Comparison of ENCODE assay signal across 1 cellular context in the genomic region with DNA sequence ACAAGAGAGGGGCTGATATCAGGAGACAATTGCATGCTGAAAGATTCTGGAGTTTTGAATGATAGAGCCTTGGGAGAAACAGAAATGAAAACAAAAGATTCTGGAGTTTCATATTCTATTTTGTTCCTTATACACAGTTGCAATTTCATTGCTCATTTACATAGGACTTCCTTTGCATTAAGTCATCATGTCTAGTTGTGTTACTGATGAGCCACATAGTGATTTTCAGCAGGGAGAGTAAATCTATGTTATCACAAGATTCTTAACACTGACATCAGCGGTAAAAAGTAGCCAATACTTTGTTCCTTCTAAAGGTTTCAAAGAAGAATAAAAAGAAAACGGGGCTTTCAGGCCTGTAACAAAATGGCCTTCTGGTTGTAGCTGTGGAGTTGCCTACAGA.
A peak's percentile ranks its signal among the peaks of the same experiment; 100 is the strongest.
TF ChIP-seq lines count a peak whose summit lies in the region.

No MANE protein-coding gene starts in this region.

TF ChIP-seq in K562, 482 proteins besides CTCF, POLR2A, EP300 and RAD21 (continued from another document):
- TF ChIP-seq, protein P1, sequence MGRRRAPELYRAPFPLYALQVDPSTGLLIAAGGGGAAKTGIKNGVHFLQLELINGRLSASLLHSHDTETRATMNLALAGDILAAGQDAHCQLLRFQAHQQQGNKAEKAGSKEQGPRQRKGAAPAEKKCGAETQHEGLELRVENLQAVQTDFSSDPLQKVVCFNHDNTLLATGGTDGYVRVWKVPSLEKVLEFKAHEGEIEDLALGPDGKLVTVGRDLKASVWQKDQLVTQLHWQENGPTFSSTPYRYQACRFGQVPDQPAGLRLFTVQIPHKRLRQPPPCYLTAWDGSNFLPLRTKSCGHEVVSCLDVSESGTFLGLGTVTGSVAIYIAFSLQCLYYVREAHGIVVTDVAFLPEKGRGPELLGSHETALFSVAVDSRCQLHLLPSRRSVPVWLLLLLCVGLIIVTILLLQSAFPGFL (CRISPR knock-in tag; IDR thresholded peaks at IDR 0.05): no peak
- TF ChIP-seq, protein P2, sequence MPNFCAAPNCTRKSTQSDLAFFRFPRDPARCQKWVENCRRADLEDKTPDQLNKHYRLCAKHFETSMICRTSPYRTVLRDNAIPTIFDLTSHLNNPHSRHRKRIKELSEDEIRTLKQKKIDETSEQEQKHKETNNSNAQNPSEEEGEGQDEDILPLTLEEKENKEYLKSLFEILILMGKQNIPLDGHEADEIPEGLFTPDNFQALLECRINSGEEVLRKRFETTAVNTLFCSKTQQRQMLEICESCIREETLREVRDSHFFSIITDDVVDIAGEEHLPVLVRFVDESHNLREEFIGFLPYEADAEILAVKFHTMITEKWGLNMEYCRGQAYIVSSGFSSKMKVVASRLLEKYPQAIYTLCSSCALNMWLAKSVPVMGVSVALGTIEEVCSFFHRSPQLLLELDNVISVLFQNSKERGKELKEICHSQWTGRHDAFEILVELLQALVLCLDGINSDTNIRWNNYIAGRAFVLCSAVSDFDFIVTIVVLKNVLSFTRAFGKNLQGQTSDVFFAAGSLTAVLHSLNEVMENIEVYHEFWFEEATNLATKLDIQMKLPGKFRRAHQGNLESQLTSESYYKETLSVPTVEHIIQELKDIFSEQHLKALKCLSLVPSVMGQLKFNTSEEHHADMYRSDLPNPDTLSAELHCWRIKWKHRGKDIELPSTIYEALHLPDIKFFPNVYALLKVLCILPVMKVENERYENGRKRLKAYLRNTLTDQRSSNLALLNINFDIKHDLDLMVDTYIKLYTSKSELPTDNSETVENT (CRISPR knock-in tag; IDR thresholded peaks at IDR 0.05): no peak
- no peak for TF ChIP-seq TAF7 (tag; IDR thresholded peaks at IDR 0.05)
- TF ChIP-seq KHSRP (IDR thresholded peaks at IDR 0.05): no peak
- no peak for TF ChIP-seq KLF10 (CRISPR knock-in tag; IDR thresholded peaks at IDR 0.05)
- TF ChIP-seq ZNF277 (CRISPR knock-in tag; IDR thresholded peaks at IDR 0.05; ENCODE audit: borderline replicate concordance): no peak
- no peak for TF ChIP-seq NFE2 (IDR thresholded peaks at IDR 0.05; ENCODE audit: low read depth)
- TF ChIP-seq YBX1 (IDR thresholded peaks at IDR 0.05): no peak
- no peak for TF ChIP-seq ZNF239 (CRISPR knock-in tag; IDR thresholded peaks at IDR 0.05)
- TF ChIP-seq PRMT5 (CRISPR knock-in tag; IDR thresholded peaks at IDR 0.05): no peak
- no peak for TF ChIP-seq ZC3H11A (IDR thresholded peaks at IDR 0.05; ENCODE audit: low read depth, low read length)
- TF ChIP-seq ZBED1 (IDR thresholded peaks at IDR 0.05): no peak
- TF ChIP-seq, protein P3, sequence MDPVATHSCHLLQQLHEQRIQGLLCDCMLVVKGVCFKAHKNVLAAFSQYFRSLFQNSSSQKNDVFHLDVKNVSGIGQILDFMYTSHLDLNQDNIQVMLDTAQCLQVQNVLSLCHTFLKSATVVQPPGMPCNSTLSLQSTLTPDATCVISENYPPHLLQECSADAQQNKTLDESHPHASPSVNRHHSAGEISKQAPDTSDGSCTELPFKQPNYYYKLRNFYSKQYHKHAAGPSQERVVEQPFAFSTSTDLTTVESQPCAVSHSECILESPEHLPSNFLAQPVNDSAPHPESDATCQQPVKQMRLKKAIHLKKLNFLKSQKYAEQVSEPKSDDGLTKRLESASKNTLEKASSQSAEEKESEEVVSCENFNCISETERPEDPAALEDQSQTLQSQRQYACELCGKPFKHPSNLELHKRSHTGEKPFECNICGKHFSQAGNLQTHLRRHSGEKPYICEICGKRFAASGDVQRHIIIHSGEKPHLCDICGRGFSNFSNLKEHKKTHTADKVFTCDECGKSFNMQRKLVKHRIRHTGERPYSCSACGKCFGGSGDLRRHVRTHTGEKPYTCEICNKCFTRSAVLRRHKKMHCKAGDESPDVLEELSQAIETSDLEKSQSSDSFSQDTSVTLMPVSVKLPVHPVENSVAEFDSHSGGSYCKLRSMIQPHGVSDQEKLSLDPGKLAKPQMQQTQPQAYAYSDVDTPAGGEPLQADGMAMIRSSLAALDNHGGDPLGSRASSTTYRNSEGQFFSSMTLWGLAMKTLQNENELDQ (CRISPR knock-in tag; IDR thresholded peaks at IDR 0.05; ENCODE audit: borderline replicate concordance): no peak
- TF ChIP-seq XRCC3 (IDR thresholded peaks at IDR 0.05): no peak
- no peak for TF ChIP-seq NR2C2 (CRISPR knock-in tag; IDR thresholded peaks at IDR 0.05)
- TF ChIP-seq NR2C2 (tag; IDR thresholded peaks at IDR 0.05): peak; percentile 41; the same call in 1 of the 2 replicates
- TF ChIP-seq ZNF445 (CRISPR knock-in tag; IDR thresholded peaks at IDR 0.05; ENCODE audit: low read depth): no peak
- no peak for TF ChIP-seq NFYB (IDR thresholded peaks at IDR 0.05; ENCODE audit: extremely low read depth, insufficient read length)
- TF ChIP-seq ZFP1 (CRISPR knock-in tag; IDR thresholded peaks at IDR 0.05): no peak
- TF ChIP-seq ATF3 (IDR thresholded peaks at IDR 0.05): peak; percentile 73; the same call in 1 of the 2 replicates
- TF ChIP-seq ATF3 (CRISPR knock-in tag; conservative IDR thresholded peaks at IDR 0.05): no peak
- peak; percentile 39; the same call in 1 of the 2 replicates for TF ChIP-seq ZNF766 (CRISPR knock-in tag; conservative IDR thresholded peaks at IDR 0.05)
- no peak for TF ChIP-seq JUN (IDR thresholded peaks at IDR 0.05; ENCODE audit: borderline replicate concordance, low read depth, low read length)
- TF ChIP-seq JUN (CRISPR knock-in tag; IDR thresholded peaks at IDR 0.05; ENCODE audit: borderline replicate concordance): no peak
- TF ChIP-seq BACH1 (tag; IDR thresholded peaks at IDR 0.05): 0 out of 2 replicates have a peak, but pooled peaks have one; percentile 46
- TF ChIP-seq ZKSCAN8 (CRISPR knock-in tag; IDR thresholded peaks at IDR 0.05): no peak
- TF ChIP-seq ZNF830 (CRISPR knock-in tag; IDR thresholded peaks at IDR 0.05): no peak
